ENCODE assay signal across 8 cellular contexts in the genomic region with DNA sequence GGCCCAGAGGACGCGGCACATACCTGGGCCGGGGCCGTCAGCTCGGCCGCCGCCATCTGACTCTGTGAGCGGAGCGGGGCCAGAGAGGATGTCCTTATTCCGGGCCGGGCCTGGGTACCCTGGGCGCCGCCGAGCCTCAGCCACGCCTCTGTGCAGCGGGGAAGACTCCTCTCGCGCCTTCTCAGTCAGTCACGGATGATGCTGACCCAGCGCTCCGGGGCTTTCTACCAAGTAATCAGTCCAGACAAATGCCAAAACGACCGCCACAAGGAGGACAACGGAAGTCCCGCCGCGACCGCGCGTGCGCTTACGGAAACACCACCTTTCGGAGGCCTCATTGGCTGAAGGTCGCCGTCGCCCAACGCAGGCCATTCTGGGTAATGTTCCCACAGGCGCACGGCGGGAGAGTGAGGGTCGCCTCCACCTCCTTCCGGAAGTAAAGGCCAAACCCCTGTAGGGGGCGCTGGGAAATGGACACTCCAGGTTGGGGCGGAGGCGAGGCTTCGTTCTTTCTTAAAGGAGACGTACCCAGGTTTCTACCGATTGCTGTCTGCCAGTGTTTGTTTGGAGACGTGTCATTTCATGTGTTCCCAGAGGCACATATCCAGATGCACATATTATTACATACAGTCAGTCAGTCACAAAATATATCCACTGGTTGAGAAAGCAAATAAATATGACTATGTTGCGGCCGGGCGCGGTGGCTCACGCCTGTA. TPM values are rescaled to one million over a fixed set of nuclear protein-coding genes. Genes with fewer than 3 reads are reported as not detected.
DNase-seq lines count a peak whose midpoint lies in the region; ATAC-seq, FAIRE-seq and TF ChIP-seq lines count a peak whose summit lies in the region.

A gene (minus strand): TSS at position 288 of the 716 bp plus-strand sequence. CDS start 232 bp downstream, at position 56.

- H3K27ac Mint-ChIP-seq in activated CD8-positive, alpha-beta memory T cell treated with anti-CD3 and anti-CD28 coated beads, Interleukin-2, amount 10 ng/mL, durations not matched to agents 7 days and 5 days = peak within 1 kb of the TSS; percentile 90
- H3K27ac Mint-ChIP-seq in memory B cell = peak within 1 kb of the TSS; percentile 93

- peaks cover 30% of the 10 kb centered on the region for H3K9me3 Mint-ChIP-seq in activated CD8-positive, alpha-beta memory T cell treated with anti-CD3 and anti-CD28 coated beads, Interleukin-2, amount 10 ng/mL, durations not matched to agents 7 days and 5 days (ENCODE audit: low read depth)
- H3K9me3 Mint-ChIP-seq in memory B cell = peaks cover 27% of the 10 kb centered on the region

- peaks cover 30% of the 10 kb centered on the region for H3K79me1 ChIP-seq in H1 (ENCODE audit: low read depth, low read length)

- H3K23me2 ChIP-seq in H1 (ENCODE audit: low read depth, low read length) = peaks cover 5% of the 10 kb centered on the region; the same call in 1 of the 2 replicates

- 13% methylated on average over 42 of the region's 54 CpGs; no CpG with 5 or more reads in 1 of the 2 experiments for WGBS in H1 (ENCODE audit: extremely low coverage in 1 of 2, insufficient coverage in 1 of 2, insufficient read length in 1 of 2, insufficient replicate concordance in 2 of 2, low coverage in 1 of 2, low lambda C conversion rate in 2 of 2, missing lambda C conversion rate in 1 of 2), 2 experiments

- H3K27me3 Mint-ChIP-seq in activated CD8-positive, alpha-beta memory T cell treated with anti-CD3 and anti-CD28 coated beads, Interleukin-2, amount 10 ng/mL, durations not matched to agents 7 days and 5 days = no peaks in the 10 kb centered on the region
- H3K27me3 Mint-ChIP-seq in memory B cell = no peaks in the 10 kb centered on the region

- peak within 1 kb of the TSS; percentile 67; the same call in 1 of the 2 replicates for H3K27ac ChIP-seq in H1 (ENCODE audit: low read depth, low read length)

- H2BK120ac ChIP-seq in H1 (replicated peaks; ENCODE audit: low read depth, low read length) = no peak within 1 kb of the TSS

- peaks cover 44% of the 10 kb centered on the region for H3K36me3 Mint-ChIP-seq in activated CD8-positive, alpha-beta memory T cell treated with anti-CD3 and anti-CD28 coated beads, Interleukin-2, amount 10 ng/mL, durations not matched to agents 7 days and 5 days
- peaks cover 35% of the 10 kb centered on the region for H3K36me3 Mint-ChIP-seq in memory B cell

- peak within 1 kb of the TSS; percentile 32 for H3K4ac ChIP-seq in H1 (replicated peaks; ENCODE audit: insufficient read length, low read depth, low read length)

- H4K5ac ChIP-seq in H1 (ENCODE audit: insufficient read length, low read depth, low read length) = no peak within 1 kb of the TSS

- H2BK20ac ChIP-seq in H1 (ENCODE audit: low read length) = no peak within 1 kb of the TSS

- peak within 1 kb of the TSS; percentile 98 to 99 for H3K4me2 ChIP-seq in H1 (ENCODE audit: insufficient read depth in 1 of 2, low read depth in 2 of 2, low read length in 2 of 2)

- peaks cover 29 to 49% of the 10 kb centered on the region in 2 experiments for H3K79me2 ChIP-seq in H1 (ENCODE audit: control insufficient read depth in 1 of 2, insufficient read depth in 2 of 2, low read length in 2 of 2)

- peak within 1 kb of the TSS; percentile 96; the same call in 1 of the 2 replicates for H4K8ac ChIP-seq in H1 (ENCODE audit: extremely low read depth, insufficient read depth, low read length)

- no peak within 1 kb of the TSS for H3K14ac ChIP-seq in H1 (ENCODE audit: insufficient read length)

- H3K18ac ChIP-seq in H1 (ENCODE audit: extremely low read depth, low read length) = peak within 1 kb of the TSS; percentile 4; the same call in 1 of the 2 replicates

- peak within 1 kb of the TSS; percentile 87 for H2BK5ac ChIP-seq in H1 (ENCODE audit: low read depth, low read length)

- 0 out of 2 replicates have a peak within 1 kb of the TSS, but pooled peaks have one; percentile 19 for H2AFZ ChIP-seq in H1 (ENCODE audit: low read length)

- H3K56ac ChIP-seq in H1 (replicated peaks; ENCODE audit: insufficient read length, low read depth, low read length) = peak within 1 kb of the TSS; percentile 54

- peak within 1 kb of the TSS; percentile 95 for H3K4me3 Mint-ChIP-seq in activated CD8-positive, alpha-beta memory T cell treated with anti-CD3 and anti-CD28 coated beads, Interleukin-2, amount 10 ng/mL, durations not matched to agents 7 days and 5 days
- H3K4me3 Mint-ChIP-seq in memory B cell = peak within 1 kb of the TSS; percentile 97

- H2BK15ac ChIP-seq in H1 (ENCODE audit: low read length) = no peak within 1 kb of the TSS

- POLR2A ChIA-PET in H1 (lab: Charles Lee; ENCODE audit: partially characterized antibody) = interaction anchor here (0.9 to 2.3 kb wide), 5 partner anchors 12 to 196 kb away, joined by 3 to 6 read pairs (median 4); a partner anchor contains a TSS

- H3K23ac ChIP-seq in H1 (ENCODE audit: insufficient read length) = no peak within 1 kb of the TSS

- H3K4me1 ChIP-seq in H1 (replicated peaks in 1 of 4; ENCODE audit: control insufficient read depth in 3 of 4, insufficient read depth in 4 of 4, low read length in 3 of 4) = peaks cover 0 to 9% (median 2%) of the 10 kb centered on the region in 4 experiments; a peak in 5 of 7 replicates

- FAIRE-seq in H1 (lab: Jason Lieb, UNC) = peak; percentile 94

- ATAC-seq in GM19023 (IDR thresholded peaks at IDR 0.05; ENCODE audit: unreplicated experiment) (peak; percentile 86), HG03342 (IDR thresholded peaks at IDR 0.05; ENCODE audit: unreplicated experiment) (peak; percentile 92), memory B cell (ENCODE audit: low read depth) (peak; percentile 95)
- ATAC-seq in activated CD8-positive, alpha-beta memory T cell treated with anti-CD3 and anti-CD28 coated beads, Interleukin-2, amount 10 ng/mL, durations not matched to agents 7 days and 5 days = peak; percentile 97

- DNase-seq in AG10803 (ENCODE audit: low read depth) (peak; percentile 93), NCI-H526 treated with DMSO at 0.1 percent for 48 hours (lab: John Stamatoyannopoulos, UW) (peak; percentile 96), H1 (ENCODE audit: low read depth in 1 of 2, low spot score in 2 of 2) (peak; percentile 91 to 97), memory B cell (ENCODE audit: low spot score in 2 of 2) (peak; percentile 75 to 85)
- peak; percentile 94 for DNase-seq in activated CD8-positive, alpha-beta memory T cell treated with anti-CD3 and anti-CD28 coated beads, Interleukin-2, amount 10 ng/mL, durations not matched to agents 7 days and 5 days
- DNase-seq in stimulated activated CD4-positive, alpha-beta T cell treated with anti-CD3 and anti-CD28 coated beads, TNF-alpha, amount 100 ng/mL, for 48 hours (ENCODE audit: low read depth in 3 of 3) = peak; percentile 84 to 89 (median 88)

- H2BK12ac ChIP-seq in H1 (ENCODE audit: low read depth, low read length) = no peak within 1 kb of the TSS

- H3K36me3 ChIP-seq in H1 (ENCODE audit: control insufficient read depth in 2 of 4, insufficient read depth in 4 of 4, low read length in 3 of 4) = peaks cover 3 to 16% (median 10%) of the 10 kb centered on the region in 4 experiments; a peak in 6 of 8 replicates

- peak within 1 kb of the TSS; percentile 26 for H4K91ac ChIP-seq in H1 (replicated peaks; ENCODE audit: insufficient read length, low read length)

- CTCF ChIA-PET in activated CD8-positive, alpha-beta memory T cell treated with anti-CD3 and anti-CD28 coated beads, Interleukin-2, amount 10 ng/mL, durations not matched to agents 7 days and 5 days (lab: Charles Lee) = no interaction called here
- CTCF ChIA-PET in H1 (lab: Charles Lee; ENCODE audit: partially characterized antibody) = interaction anchor here (1.6 kb wide), 1 partner anchor 16 kb away, joined by 3 read pairs; no protein-coding TSS in a partner anchor

- TF ChIP-seq RAD21 in H1 (IDR thresholded peaks at IDR 0.05 in 1 of 2, conservative IDR thresholded peaks at IDR 0.05 in 1 of 2; ENCODE audit: low read depth in 2 of 2, low read length in 2 of 2) = peak; percentile 36 to 41; a peak in 3 of 4 replicates

- peaks cover 15% of the 10 kb centered on the region for H3K4me1 Mint-ChIP-seq in activated CD8-positive, alpha-beta memory T cell treated with anti-CD3 and anti-CD28 coated beads, Interleukin-2, amount 10 ng/mL, durations not matched to agents 7 days and 5 days
- peaks cover 15% of the 10 kb centered on the region for H3K4me1 Mint-ChIP-seq in memory B cell

- TF ChIP-seq CTCF in AG10803 (conservative IDR thresholded peaks at IDR 0.05; ENCODE audit: low read length) = peak; percentile 63
- peak; percentile 58 to 82 (median 61) for TF ChIP-seq CTCF in H1 (IDR thresholded peaks at IDR 0.05; ENCODE audit: control extremely low read depth in 1 of 3, insufficient read depth in 1 of 3, low read depth in 1 of 3, low read length in 3 of 3)

- H3K9me3 ChIP-seq in H1 (ENCODE audit: insufficient read depth in 2 of 2, low read depth in 1 of 2, low read length in 1 of 2) = peaks cover 25 to 29% of the 10 kb centered on the region in 2 experiments

- peak in 1 of 2 experiments; percentile 89; a peak in 2 of 3 replicates for TF ChIP-seq POLR2A in H1 (IDR thresholded peaks at IDR 0.05; ENCODE audit: control extremely low read depth in 1 of 2, low read depth in 2 of 2, low read length in 2 of 2)

- 0 out of 2 replicates have a peak within 1 kb of the TSS, but pooled peaks have one; percentile 19 for H2AK5ac ChIP-seq in H1 (ENCODE audit: low read depth, low read length)

- H4K20me1 ChIP-seq in H1 (replicated peaks in 1 of 2; ENCODE audit: control insufficient read depth in 1 of 2, insufficient read depth in 2 of 2, low read length in 2 of 2) = peaks cover 0 to 10% of the 10 kb centered on the region in 2 experiments

- no peaks in the 10 kb centered on the region for H3K27me3 ChIP-seq in H1 (replicated peaks in 1 of 4; ENCODE audit: control insufficient read depth in 3 of 4, extremely low read depth in 1 of 4, insufficient read depth in 3 of 4, low read length in 3 of 4)

- H3K9ac ChIP-seq in H1 (replicated peaks in 1 of 4; ENCODE audit: extremely low read depth in 1 of 4, low read depth in 3 of 4, low read length in 3 of 4) = peak within 1 kb of the TSS; percentile 83 to 92 (median 86)

- H3K4me3 ChIP-seq in AG10803 (ENCODE audit: low read length) = peak within 1 kb of the TSS; percentile 89
- H3K4me3 ChIP-seq in H1 (ENCODE audit: extremely low read depth in 1 of 4, insufficient read depth in 2 of 4, low read depth in 3 of 4, low read length in 4 of 4) = peak within 1 kb of the TSS; percentile 71 to 98 (median 88)

- peak in 1 of 2 experiments; percentile 71; a peak in 1 of 3 replicates for TF ChIP-seq EP300 in H1 (IDR thresholded peaks at IDR 0.05; ENCODE audit: borderline replicate concordance in 1 of 2, low read depth in 2 of 2, low read length in 2 of 2)

RNA-seq across cellular contexts. Expression of the gene that starts here (rescaled TPM):
- 1 to 10 TPM; 7.6 to 9.3 TPM for total RNA-seq in activated CD8-positive, alpha-beta memory T cell treated with anti-CD3 and anti-CD28 coated beads, Interleukin-2, amount 10 ng/mL, durations not matched to agents 7 days and 5 days
- total RNA-seq in H1 (2021; fragmentation: NEBNext Ultra II Directional; extraction: Animal tissue kit (Norgen Biotek cat#: 25700)) = 13.5 and 14.2 TPM in 2 replicates
- polyA plus RNA-seq in H1 (2011; rRNA removed) = 5.7 and 6.1 TPM in 2 replicates
- polyA plus RNA-seq in H1 (2011; cell fraction: cytosol; rRNA removed) = 9.8 TPM
- polyA plus RNA-seq in H1 (2011; cell fraction: nucleus; rRNA removed) = 6.3 TPM
- polyA plus RNA-seq in H1 (2012, experiment 1 of 2) = 8.2 to 12.6 TPM (median 9.5 TPM) in 4 replicates
- polyA plus RNA-seq in H1 (2012, experiment 2 of 2) = 1.6 TPM
- polyA plus RNA-seq in H1 (2013, experiment 1 of 2) = 8.8 TPM
- 8.8 TPM for polyA plus RNA-seq in H1 (2013, experiment 2 of 2)
- 18.7 and 25.7 TPM in 2 replicates for polyA minus RNA-seq in H1 (2011; rRNA and poly(A)+ RNA removed)
- polyA minus RNA-seq in H1 (2011; cell fraction: cytosol; rRNA and poly(A)+ RNA removed) = 14.4 TPM
- polyA minus RNA-seq in H1 (2011; cell fraction: nucleus; rRNA and poly(A)+ RNA removed) = 15.5 TPM

Comparison
In these comparisons a context has a peak if more than half of its experiments do, and no peak if none do; other contexts are left out.
1. Peak in every context shown above with its lines: DNase-seq, ATAC-seq, H3K4me3 ChIP-seq and H3K27ac ChIP-seq.